Comparison of ENCODE assay signal across 1 cellular context in genomic region chr6:36874016-36874442, GRCh38.
TF ChIP-seq lines count a peak whose summit lies in the region.

No MANE protein-coding gene starts in this region.

TF ChIP-seq in HepG2, 621 proteins besides CTCF, POLR2A, EP300 and RAD21:
- no peak for TF ChIP-seq ARID4A (CRISPR knock-in tag; IDR thresholded peaks at IDR 0.05; ENCODE audit: borderline replicate concordance)
- TF ChIP-seq KAT7 (CRISPR knock-in tag; IDR thresholded peaks at IDR 0.05; ENCODE audit: borderline replicate concordance) = 0 out of 2 replicates have a peak, but pooled peaks have one; percentile 15
- no peak for TF ChIP-seq FOXP1 (IDR thresholded peaks at IDR 0.05)
- TF ChIP-seq FOXP1 (CRISPR knock-in tag; IDR thresholded peaks at IDR 0.05) = no peak
- peak; percentile 23; the same call in 1 of the 2 replicates for TF ChIP-seq NR2F2 (IDR thresholded peaks at IDR 0.05; ENCODE audit: borderline replicate concordance, low read depth)
- peak; percentile 8; the same call in 1 of the 2 replicates for TF ChIP-seq SALL2 (CRISPR knock-in tag; IDR thresholded peaks at IDR 0.05)
- peak; percentile 73; the same call in 1 of the 2 replicates for TF ChIP-seq ZNF558 (CRISPR knock-in tag; IDR thresholded peaks at IDR 0.05; ENCODE audit: borderline replicate concordance)
- TF ChIP-seq SIN3A (IDR thresholded peaks at IDR 0.05; ENCODE audit: borderline replicate concordance, low read depth, low read length) = no peak
- 0 out of 2 replicates have a peak, but pooled peaks have one; percentile 42 for TF ChIP-seq RORA (CRISPR knock-in tag; IDR thresholded peaks at IDR 0.05)
- TF ChIP-seq ZNF816 (CRISPR knock-in tag; IDR thresholded peaks at IDR 0.05; ENCODE audit: borderline replicate concordance) = 0 out of 2 replicates have a peak, but pooled peaks have one; percentile 73
- TF ChIP-seq ZNF607 (CRISPR knock-in tag; IDR thresholded peaks at IDR 0.05; ENCODE audit: borderline replicate concordance) = 0 out of 2 replicates have a peak, but pooled peaks have one; percentile 35
- no peak for TF ChIP-seq ZNF749 (CRISPR knock-in tag; IDR thresholded peaks at IDR 0.05; ENCODE audit: borderline replicate concordance)
- no peak for TF ChIP-seq NONO (IDR thresholded peaks at IDR 0.05)
- TF ChIP-seq NONO (CRISPR knock-in tag; conservative IDR thresholded peaks at IDR 0.05) = 0 out of 2 replicates have a peak, but pooled peaks have one; percentile 12
